In the genomic region with DNA sequence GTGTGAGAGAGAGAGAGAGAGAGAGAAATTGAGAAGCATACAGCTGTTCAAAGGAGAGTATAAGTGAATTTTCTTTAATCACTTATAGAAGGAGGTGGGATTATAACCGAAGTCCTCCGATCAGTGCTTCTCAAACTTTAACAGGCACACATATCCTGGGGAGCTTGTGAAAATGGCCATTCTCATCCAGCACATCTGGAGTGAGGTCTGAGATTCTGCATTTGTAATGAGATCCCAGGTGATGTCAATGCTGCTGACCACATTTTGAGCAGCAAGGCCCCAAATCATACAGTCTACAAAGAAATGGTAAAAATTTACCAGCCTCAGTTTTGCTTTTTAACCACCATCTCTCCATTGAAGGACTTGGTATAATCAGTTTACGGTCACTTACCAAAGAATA, we compare ENCODE assay signal across 13 cellular contexts.
A peak's percentile ranks its signal among the peaks of the same experiment; 100 is the strongest.
DNase-seq lines count a peak whose midpoint lies in the region; ATAC-seq and TF ChIP-seq lines count a peak whose summit lies in the region.
"Had no signal": no experiment of that assay in that cellular context is flagged by ENCODE, and none has a peak within 500 bp of the region (broad histone marks: within the 10 kb centered on the region; RNA-seq: fewer than 3 reads in every experiment).

No MANE protein-coding gene starts in this region.

- H3K4me1 Mint-ChIP-seq in activated B cell treated with CpG ODN at 0.5 μM for 24 hours = peaks cover 51% of the 10 kb centered on the region

- peak; percentile 9 for ATAC-seq in GM18519 (IDR thresholded peaks at IDR 0.05; ENCODE audit: low FRiP score, unreplicated experiment)
- ATAC-seq in GM21576 (IDR thresholded peaks at IDR 0.05; ENCODE audit: unreplicated experiment) = peak; percentile 29
- peak; percentile 17 for ATAC-seq in HG03103 (IDR thresholded peaks at IDR 0.05; ENCODE audit: low read depth, unreplicated experiment)
- ATAC-seq in activated B cell treated with CpG ODN at 0.5 μM for 24 hours (ENCODE audit: low read depth) = no peak
- ATAC-seq in HG03175 (IDR thresholded peaks at IDR 0.05; ENCODE audit: unreplicated experiment) = no peak

- peak overlapping the region; percentile 63 for H3K4me3 Mint-ChIP-seq in activated B cell treated with CpG ODN at 0.5 μM for 24 hours
- H3K4me3 Mint-ChIP-seq: stimulated activated naive CD8-positive, alpha-beta T cell treated with anti-CD3 and anti-CD28 coated beads, Interleukin-15, Interleukin-2, amounts not matched to agents 100 ng/mL and 50 ng/mL, for 24 hours had no signal

- H3K9me3 Mint-ChIP-seq in activated B cell treated with CpG ODN at 0.5 μM for 24 hours = no peaks in the 10 kb centered on the region
- H3K9me3 Mint-ChIP-seq: stimulated activated naive CD8-positive, alpha-beta T cell treated with anti-CD3 and anti-CD28 coated beads, Interleukin-15, Interleukin-2, amounts not matched to agents 100 ng/mL and 50 ng/mL, for 24 hours had no signal

- H3K27ac Mint-ChIP-seq in activated B cell treated with CpG ODN at 0.5 μM for 24 hours = peak overlapping the region; percentile 61
- H3K27ac Mint-ChIP-seq: stimulated activated naive CD8-positive, alpha-beta T cell treated with anti-CD3 and anti-CD28 coated beads, Interleukin-15, Interleukin-2, amounts not matched to agents 100 ng/mL and 50 ng/mL, for 24 hours had no signal

- intact Hi-C loops in activated B cell treated with CpG ODN at 0.5 μM for 24 hours (cut with micrococcal nuclease) = loop anchor here (1.0 kb wide), 1 partner anchor 26 kb away; no protein-coding TSS in a partner anchor

- CTCF ChIA-PET in activated B cell treated with CpG ODN at 0.5 μM for 24 hours (lab: Charles Lee) = interaction anchor here (0.8 to 2.9 kb wide), 4 partner anchors 9 to 307 kb away, joined by 3 to 9 read pairs (median 4); no protein-coding TSS in a partner anchor

- POLR2A ChIA-PET in activated B cell treated with CpG ODN at 0.5 μM for 24 hours (lab: Charles Lee) = interaction anchor here (0.6 to 2.6 kb wide), 16 partner anchors 9 to 501 kb away, joined by 3 to 17 read pairs (median 7); partner anchors contain the start of genes KLLN, PTEN and RNLS

- DNase-seq in activated B cell treated with CpG ODN at 0.5 μM for 24 hours (no peak), C1 segment of cervical spinal cord (lab: John Stamatoyannopoulos, UW) (no peak)
- no peak for DNase-seq in stimulated activated CD4-positive, alpha-beta T cell treated with anti-CD3 and anti-CD28 coated beads, Interleukin-12 subunit alpha, Interleukin-12 subunit beta, amount 100 ng/mL, for 4 hours
- DNase-seq in effector CD4-positive, alpha-beta T cell = no peak
- DNase-seq: activated T-cell treated with anti-CD3 and anti-CD28 coated beads, Interleukin-2, amount 50 U/mL, for 1 hour; brain microvascular endothelial cell; NCI-H1930; OCI-M1 had no signal

- no peaks in the 10 kb centered on the region for H3K27me3 Mint-ChIP-seq in activated B cell treated with CpG ODN at 0.5 μM for 24 hours
- H3K27me3 Mint-ChIP-seq: stimulated activated naive CD8-positive, alpha-beta T cell treated with anti-CD3 and anti-CD28 coated beads, Interleukin-15, Interleukin-2, amounts not matched to agents 100 ng/mL and 50 ng/mL, for 24 hours had no signal

- TF ChIP-seq CTCF in activated B cell treated with CpG ODN at 0.5 μM for 24 hours (IDR thresholded peaks at IDR 0.05) = no peak

- H3K36me3 Mint-ChIP-seq in activated B cell treated with CpG ODN at 0.5 μM for 24 hours (ENCODE audit: low read depth) = no peaks in the 10 kb centered on the region

Comparison
In these comparisons a context has a peak if more than half of its experiments do, and no peak if none do; other contexts are left out.
1. ATAC-seq: peak in GM18519 (single experiment), GM21576 (single experiment) and HG03103 (single experiment); none in activated B cell treated with CpG ODN at 0.5 μM for 24 hours (single experiment) and HG03175 (single experiment).